12 cellular contexts compared by ENCODE assay signal in genomic region chr19:2252481-2253105, GRCh38. TPM values are rescaled to one million over a fixed set of nuclear protein-coding genes. Genes with fewer than 3 reads are reported as not detected.
DNase-seq lines count a peak whose midpoint lies in the region; ATAC-seq, FAIRE-seq and TF ChIP-seq lines count a peak whose summit lies in the region.
"Had no signal": no experiment of that assay in that cellular context is flagged by ENCODE, and none has a peak within 500 bp of the region (broad histone marks: within the 10 kb centered on the region; RNA-seq: fewer than 3 reads in every experiment).

No MANE protein-coding gene starts in this region.

- DNase-seq in CD14-positive monocyte (ENCODE audit: low spot score) (no peak), natural killer cell (no peak), DMS114 treated with DMSO at 0.1 percent for 48 hours (lab: John Stamatoyannopoulos, UW; ENCODE audit: unreplicated experiment) (no peak), omental fat pad (ENCODE audit: low spot score) (no peak), urothelium cell line (ENCODE audit: low spot score) (no peak)
- DNase-seq in activated naive CD8-positive, alpha-beta T cell treated with anti-CD3 and anti-CD28 coated beads, Interleukin-2, amount 50 U/mL, for 24 hours: no peak
- DNase-seq: GM23248; stimulated activated CD4-positive, alpha-beta T cell treated with anti-CD3 and anti-CD28 coated beads, Interleukin-4, amount 100 ng/mL, for 4 hours had no signal

- H3K36me3 Mint-ChIP-seq in CD14-positive monocyte (peaks cover 8 to 11% of the 10 kb centered on the region in 2 donors), natural killer cell (no peaks in the 10 kb centered on the region)
- peaks cover 2% of the 10 kb centered on the region for H3K36me3 Mint-ChIP-seq in activated naive CD8-positive, alpha-beta T cell treated with anti-CD3 and anti-CD28 coated beads, Interleukin-2, amount 50 U/mL, for 24 hours (ENCODE audit: low read depth)

- peaks cover 22% of the 10 kb centered on the region for H3K4me1 Mint-ChIP-seq in CD14-positive monocyte
- peaks cover 24% of the 10 kb centered on the region for H3K4me1 Mint-ChIP-seq in activated naive CD8-positive, alpha-beta T cell treated with anti-CD3 and anti-CD28 coated beads, Interleukin-2, amount 50 U/mL, for 24 hours
- H3K4me1 Mint-ChIP-seq in natural killer cell: peaks cover 0 to 17% of the 10 kb centered on the region in 2 donors

- no peaks in the 10 kb centered on the region for H3K9me3 ChIP-seq in ES-I3 (ENCODE audit: control insufficient read depth, insufficient read depth, low read length)

- H3K36me3 ChIP-seq in ES-I3 (ENCODE audit: insufficient read depth, low read length): no peaks in the 10 kb centered on the region

- ATAC-seq in activated naive CD8-positive, alpha-beta T cell treated with anti-CD3 and anti-CD28 coated beads, Interleukin-2, amount 50 U/mL, for 24 hours: no peak
- ATAC-seq in natural killer cell (peak in 1 of 3 donors; percentile 7), HG03108 (IDR thresholded peaks at IDR 0.05; ENCODE audit: unreplicated experiment) (no peak), omental fat pad (ENCODE audit: low FRiP score) (no peak)

- H3K27ac Mint-ChIP-seq in CD14-positive monocyte: no peak overlapping the region
- peak overlapping the region; percentile 67 for H3K27ac Mint-ChIP-seq in activated naive CD8-positive, alpha-beta T cell treated with anti-CD3 and anti-CD28 coated beads, Interleukin-2, amount 50 U/mL, for 24 hours
- H3K27ac Mint-ChIP-seq in natural killer cell: no peak overlapping the region

- peak overlapping the region; percentile 63 for H3K9ac ChIP-seq in ES-I3 (ENCODE audit: low read depth, low read length)
- H3K9ac ChIP-seq: GM23248 had no signal

- intact Hi-C loops in CD14-positive monocyte (cut with micrococcal nuclease) (no loop called here), natural killer cell (cut with micrococcal nuclease) (no loop called here)

- H3K4me1 ChIP-seq in ES-I3 (ENCODE audit: insufficient read depth, low read length): no peaks in the 10 kb centered on the region

- H3K9me3 Mint-ChIP-seq in CD14-positive monocyte (peaks cover 0 to 8% (median 0%) of the 10 kb centered on the region in 7 donors), natural killer cell (no peaks in the 10 kb centered on the region)
- H3K9me3 Mint-ChIP-seq in activated naive CD8-positive, alpha-beta T cell treated with anti-CD3 and anti-CD28 coated beads, Interleukin-2, amount 50 U/mL, for 24 hours: no peaks in the 10 kb centered on the region

- H3K4me3 Mint-ChIP-seq in CD14-positive monocyte (peak overlapping the region; percentile 64 to 78), natural killer cell (peak overlapping the region; percentile 75)
- peak overlapping the region; percentile 46 for H3K4me3 Mint-ChIP-seq in activated naive CD8-positive, alpha-beta T cell treated with anti-CD3 and anti-CD28 coated beads, Interleukin-2, amount 50 U/mL, for 24 hours

- no peak for FAIRE-seq in urothelium cell line (lab: Jason Lieb, UNC)
- FAIRE-seq: G401.6 had no signal

- peaks cover 42 to 73% (median 44%) of the 10 kb centered on the region in 3 donors for H3K27me3 Mint-ChIP-seq in CD14-positive monocyte (ENCODE audit: low read depth in 3 of 3)
- peaks cover 8% of the 10 kb centered on the region for H3K27me3 Mint-ChIP-seq in activated naive CD8-positive, alpha-beta T cell treated with anti-CD3 and anti-CD28 coated beads, Interleukin-2, amount 50 U/mL, for 24 hours
- peaks cover 0 to 18% of the 10 kb centered on the region in 2 donors for H3K27me3 Mint-ChIP-seq in natural killer cell (ENCODE audit: low read depth in 2 of 2)

- no peak for TF ChIP-seq CTCF in CD14-positive monocyte (IDR thresholded peaks at IDR 0.05)
- peak; percentile 3 for TF ChIP-seq CTCF in natural killer cell (IDR thresholded peaks at IDR 0.05)
- TF ChIP-seq CTCF in omental fat pad (IDR thresholded peaks at IDR 0.05): no peak

RNA-seq across cellular contexts. Expression of gene AMH, which starts 3.5 kb away (rescaled TPM):
- not detected for polyA plus RNA-seq in CD14-positive monocyte
- 1 to 10 TPM in 1 of 3 donors, under 1 TPM in 2; 0.55 to 2.1 (median 0.88) TPM for total RNA-seq in natural killer cell
- total RNA-seq in omental fat pad: 1 to 10 TPM in 1 of 4 donors, under 1 TPM in 2, not detected in 1; 0.25 to 1.1 (median 0.72) TPM
- total RNA-seq: GM23248, urinary bladder had no signal
- polyA plus RNA-seq: GM23248 had no signal

RNA-seq across cellular contexts. Expression of gene JSRP1, which starts 3.6 kb away (rescaled TPM):
- under 1 TPM; 0.38 to 0.50 TPM for polyA plus RNA-seq in CD14-positive monocyte
- total RNA-seq in natural killer cell: 1 to 10 TPM in 1 of 3 donors, under 1 TPM in 1, not detected in 1; 0.82 to 2.0 TPM
- not detected for total RNA-seq in omental fat pad
- total RNA-seq: GM23248 had no signal
- polyA plus RNA-seq: GM23248 had no signal

RNA-seq across cellular contexts. Expression of gene SF3A2, which starts 16.0 kb away (rescaled TPM):
- 10 to 100 TPM in 1 of 2 donors, 1 to 10 TPM in 1; 8.0 to 11.6 TPM for polyA plus RNA-seq in CD14-positive monocyte
- total RNA-seq in natural killer cell (100 to 1,000 TPM; 143 to 165 (median 147) TPM), omental fat pad (10 to 100 TPM; 13.2 to 31.1 (median 24.5) TPM)

RNA-seq across cellular contexts. Expression of gene PLEKHJ1, which starts 16.5 kb away (rescaled TPM):
- 10 to 100 TPM; 62.1 to 69.0 TPM for polyA plus RNA-seq in CD14-positive monocyte
- 10 to 100 TPM; 36.7 to 45.8 (median 44.7) TPM for total RNA-seq in natural killer cell
- total RNA-seq in omental fat pad: 10 to 100 TPM; 45.0 to 67.5 (median 52.3) TPM

RNA-seq across cellular contexts. Expression of gene PEAK3, which starts 29.4 kb away (rescaled TPM):
- 1 to 10 TPM; 2.9 to 6.3 TPM for polyA plus RNA-seq in CD14-positive monocyte
- 1 to 10 TPM; 5.7 to 9.5 (median 8.4) TPM for total RNA-seq in natural killer cell
- total RNA-seq in omental fat pad: 1 to 10 TPM in 3 of 4 donors, under 1 TPM in 1; 0.09 to 9.1 (median 1.3) TPM
- total RNA-seq: GM23248, urinary bladder had no signal
- polyA plus RNA-seq: GM23248 had no signal

Comparison
In these comparisons a context has a peak if more than half of its experiments do, and no peak if none do; other contexts are left out.
1. RNA of gene SF3A2, which starts 16.0 kb away (total RNA-seq): 143 to 165 TPM in natural killer cell; 13.2 to 31.1 TPM in omental fat pad; every median in the first group is over 4 times any median in the second.
2. Peak in every context shown above with its lines, with median percentiles within 50 percentile points of each other: H3K4me3 Mint-ChIP-seq.